8 cellular contexts compared by ENCODE assay signal in the genomic region with DNA sequence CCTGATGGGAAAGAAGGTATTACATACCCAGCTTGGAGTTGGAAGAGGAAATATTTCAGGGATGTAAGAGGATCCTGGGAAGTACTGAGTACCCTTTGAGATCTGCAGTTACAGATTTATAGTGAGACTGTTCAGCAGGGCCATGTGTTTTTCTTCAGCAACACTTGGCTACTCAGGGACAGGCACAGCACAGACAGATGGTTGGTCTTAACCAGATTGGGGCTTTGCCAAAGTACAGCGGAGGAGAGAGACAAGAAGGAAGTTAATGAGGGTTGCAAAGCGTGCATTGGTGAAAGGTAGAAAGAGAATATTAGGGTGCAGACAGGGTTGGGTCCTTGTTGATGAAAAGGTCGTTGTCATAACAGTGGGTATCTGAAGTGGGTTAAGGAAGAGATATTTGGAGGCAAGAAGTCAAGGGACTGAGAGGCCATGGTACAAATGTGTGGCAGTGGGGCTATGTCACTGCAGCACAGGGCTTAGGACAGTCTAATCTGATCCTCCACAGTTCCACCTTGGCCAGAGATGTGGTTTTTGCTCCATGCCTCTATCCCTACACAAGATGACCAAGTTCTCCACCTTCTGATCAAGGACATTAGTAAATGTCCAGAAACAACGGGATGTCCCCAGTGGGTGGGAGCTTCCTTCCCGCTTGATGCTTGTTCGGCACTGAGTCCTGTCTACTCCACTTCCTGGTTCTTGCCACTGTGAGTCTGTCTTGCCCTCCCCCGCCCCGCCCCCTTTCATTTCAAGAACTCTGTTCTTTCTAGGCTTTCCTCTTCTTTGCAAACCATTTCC. TPM values are rescaled to one million over a fixed set of nuclear protein-coding genes. Genes with fewer than 3 reads are reported as not detected.
DNase-seq lines count a peak whose midpoint lies in the region; ATAC-seq and TF ChIP-seq lines count a peak whose summit lies in the region.

No MANE protein-coding gene starts in this region.

- peak; percentile 67 for DNase-seq in BE2C
- peak; percentile 53 for DNase-seq in RPMI8226
- DNase-seq in activated naive CD4-positive, alpha-beta T cell treated with Interleukin-2 at 50 U/mL for 16 hours, result peak; percentile 54
- DNase-seq in naive thymus-derived CD4-positive, alpha-beta T cell, result peak in 8 of 9 donors; percentile 27 to 71 (median 63)
- DNase-seq in AG08396 (ENCODE audit: low spot score), result no peak
- no peak for DNase-seq in nucleus accumbens (lab: John Stamatoyannopoulos, UW)
- DNase-seq in EL, result no peak

- peak overlapping the region; percentile 75 for H3K27ac ChIP-seq in naive thymus-derived CD4-positive, alpha-beta T cell (ENCODE audit: low read depth, low read length)

- H3K4me1 Mint-ChIP-seq in naive thymus-derived CD4-positive, alpha-beta T cell, result peaks cover 14 to 31% (median 21%) of the 10 kb centered on the region in 7 donors

- peaks cover 0 to 14% (median 0%) of the 10 kb centered on the region in 11 donors for H3K9me3 Mint-ChIP-seq in naive thymus-derived CD4-positive, alpha-beta T cell

- CTCF ChIA-PET in naive thymus-derived CD4-positive, alpha-beta T cell (lab: Charles Lee), result interaction anchor here (1.5 kb wide), 1 partner anchor 11 kb away, joined by 4 read pairs; no protein-coding TSS in a partner anchor

- H3K27me3 Mint-ChIP-seq in naive thymus-derived CD4-positive, alpha-beta T cell, result peaks cover 0 to 8% (median 0%) of the 10 kb centered on the region in 5 donors

- H3K27ac Mint-ChIP-seq in naive thymus-derived CD4-positive, alpha-beta T cell, result peak overlapping the region; percentile 85 to 99 (median 94)

- H3K36me3 Mint-ChIP-seq in naive thymus-derived CD4-positive, alpha-beta T cell, result peaks cover 0 to 10% (median 0%) of the 10 kb centered on the region in 5 donors

- peak overlapping the region; percentile 28 to 89 (median 84) for H3K4me3 Mint-ChIP-seq in naive thymus-derived CD4-positive, alpha-beta T cell

- intact Hi-C loops in naive thymus-derived CD4-positive, alpha-beta T cell (cut with micrococcal nuclease), result loop anchor here (1.0 to 5.0 kb wide), 3 partner anchors 11 to 415 kb away; partner anchors contain the start of gene DNAJC1 (in 2 of the 2)

- TF ChIP-seq CTCF in BE2C (IDR thresholded peaks at IDR 0.05; ENCODE audit: low read depth, low read length), result no peak

- H3K27me3 ChIP-seq in BE2C, result no peaks in the 10 kb centered on the region
- H3K27me3 ChIP-seq in naive thymus-derived CD4-positive, alpha-beta T cell (ENCODE audit: control insufficient read depth in 2 of 2, insufficient read depth in 2 of 2, low read length in 2 of 2), result no peaks in the 10 kb centered on the region

- POLR2A ChIA-PET in naive thymus-derived CD4-positive, alpha-beta T cell (lab: Charles Lee), result interaction anchor here (0.6 to 1.8 kb wide), 7 partner anchors 12 to 575 kb away, joined by 3 to 8 read pairs (median 4); partner anchors contain the start of gene DNAJC1

- no peak overlapping the region; the same call in 1 of the 2 replicates for H3K4me3 ChIP-seq in BE2C (ENCODE audit: low read depth, low read length)
- peak overlapping the region; percentile 46 for H3K4me3 ChIP-seq in naive thymus-derived CD4-positive, alpha-beta T cell (ENCODE audit: low read length)

- ATAC-seq in naive thymus-derived CD4-positive, alpha-beta T cell, result peak; percentile 93
- no peak for ATAC-seq in HG03442 (IDR thresholded peaks at IDR 0.05; ENCODE audit: unreplicated experiment)

- H3K36me3 ChIP-seq in BE2C, result no peaks in the 10 kb centered on the region
- H3K36me3 ChIP-seq in naive thymus-derived CD4-positive, alpha-beta T cell (ENCODE audit: control insufficient read depth in 2 of 3, insufficient read depth in 3 of 3, low read length in 3 of 3), result no peaks in the 10 kb centered on the region

- H3K4me1 ChIP-seq in BE2C, result no peaks in the 10 kb centered on the region; the same call in 1 of the 2 replicates
- peaks cover 4 to 19% of the 10 kb centered on the region in 2 donors for H3K4me1 ChIP-seq in naive thymus-derived CD4-positive, alpha-beta T cell (ENCODE audit: control insufficient read depth in 2 of 2, insufficient read depth in 2 of 2, low read length in 2 of 2)

- H3K9me3 ChIP-seq in BE2C, result no peaks in the 10 kb centered on the region
- no peaks in the 10 kb centered on the region for H3K9me3 ChIP-seq in naive thymus-derived CD4-positive, alpha-beta T cell (ENCODE audit: control insufficient read depth in 2 of 3, low read length in 3 of 3)

RNA-seq across cellular contexts. Expression of gene DNAJC1, which starts 18.9 kb away (rescaled TPM):
- 21.5 TPM for polyA plus RNA-seq in BE2C (2012; ENCODE audit: insufficient read depth, insufficient read length, low read depth)
- 10 to 100 TPM; 11.0 to 23.9 (median 12.1) TPM for total RNA-seq in naive thymus-derived CD4-positive, alpha-beta T cell
- polyA plus RNA-seq in naive thymus-derived CD4-positive, alpha-beta T cell, result 10 to 100 TPM in 1 of 2 donors, 1 to 10 TPM in 1; 9.4 to 13.1 TPM

Comparison
In these comparisons a context has a peak if more than half of its experiments do, and no peak if none do; other contexts are left out.
1. DNase-seq: peak in BE2C (single experiment), RPMI8226 (single experiment), activated naive CD4-positive, alpha-beta T cell treated with Interleukin-2 at 50 U/mL for 16 hours (single experiment) and naive thymus-derived CD4-positive, alpha-beta T cell (8 of 9); none in AG08396 (single experiment), nucleus accumbens (0 of 56) and EL (single experiment).